17 cellular contexts compared by ENCODE assay signal in the genomic region with DNA sequence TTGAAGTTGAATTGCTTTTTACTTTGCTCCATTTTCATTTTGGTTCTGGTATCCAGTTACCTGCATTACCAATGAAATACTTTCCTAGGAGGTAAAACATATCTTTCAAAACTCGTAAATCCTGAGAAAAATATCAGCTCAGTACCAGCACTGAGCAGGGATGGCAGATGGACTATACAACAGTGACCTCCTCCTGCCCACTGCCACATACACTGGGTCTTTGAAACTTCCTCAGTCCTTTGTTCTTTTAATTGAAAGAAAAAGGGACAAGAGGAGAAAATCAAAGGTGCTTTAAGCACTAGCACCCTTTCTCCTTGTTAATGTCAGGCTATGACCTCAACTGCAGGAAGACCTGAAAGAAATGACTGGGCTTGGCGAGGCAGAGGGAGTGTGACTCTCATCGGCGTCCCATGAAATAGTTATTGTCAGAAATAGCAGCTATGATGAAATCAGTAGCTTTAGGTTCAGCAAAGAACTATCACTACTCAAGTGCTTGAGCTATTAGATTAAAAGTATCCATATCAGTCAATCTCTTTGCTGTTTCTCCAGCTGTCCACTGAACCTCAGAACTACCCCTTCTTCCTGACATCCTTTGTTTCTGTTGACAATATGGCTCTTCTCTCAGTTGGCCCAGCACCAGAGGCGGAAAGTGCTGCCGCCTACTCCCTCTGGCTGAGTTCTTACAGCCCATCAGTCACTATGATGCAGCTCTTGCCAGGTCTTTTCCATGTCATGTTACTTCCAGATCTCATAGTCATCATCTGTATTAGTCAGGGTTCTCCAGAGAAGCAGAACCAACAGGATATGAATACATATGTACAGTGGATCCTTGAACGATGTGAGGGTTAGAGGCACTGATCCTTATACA.
DNase-seq lines count a peak whose midpoint lies in the region; ATAC-seq and TF ChIP-seq lines count a peak whose summit lies in the region.
"Had no signal": no experiment of that assay in that cellular context is flagged by ENCODE, and none has a peak within 500 bp of the region (broad histone marks: within the 10 kb centered on the region; RNA-seq: fewer than 3 reads in every experiment).

No MANE protein-coding gene starts in this region.

- DNase-seq in Daoy (ENCODE audit: low read depth) (peak; percentile 74), SK-N-DZ (ENCODE audit: low spot score) (peak; percentile 20), fibroblast of the conjunctiva (ENCODE audit: low read depth) (peak; percentile 2), sciatic nerve (ENCODE audit: low spot score) (no peak), OCI-M2 (lab: John Stamatoyannopoulos, UW; ENCODE audit: unreplicated experiment) (no peak), HEK293T (ENCODE audit: extremely low spot score) (no peak)
- DNase-seq: activated CD4-positive, CD25-positive, alpha-beta regulatory T cell; activated naive CD4-positive, alpha-beta T cell treated with anti-CD3 and anti-CD28 coated beads for 36 hours; DMS53; erythroblast; NCI-H1105 treated with DMSO at 0.1 percent for 48 hours; PC-9; stomach; T-cell had no signal

- ATAC-seq in sciatic nerve: peak; percentile 22
- no peak for ATAC-seq in HG02852 (IDR thresholded peaks at IDR 0.05; ENCODE audit: unreplicated experiment)
- ATAC-seq in GM18511 (IDR thresholded peaks at IDR 0.05; ENCODE audit: unreplicated experiment): no peak
- ATAC-seq: GM23338, T-cell had no signal

- POLR2A ChIA-PET in HEK293T (lab: Yijun Ruan, JAX): no interaction called here

- intact Hi-C loops in sciatic nerve (cut with DNase I): no loop called here

- CTCF ChIA-PET in HEK293T (lab: Yijun Ruan, JAX): no interaction called here

TF ChIP-seq in HEK293T, 16 proteins besides CTCF, POLR2A, EP300 and RAD21:
- TF ChIP-seq ZNF384 (IDR thresholded peaks at IDR 0.05) (no peak), ARNT (IDR thresholded peaks at IDR 0.05) (no peak), SP1 (IDR thresholded peaks at IDR 0.05) (no peak), TARDBP (IDR thresholded peaks at IDR 0.05) (no peak), ELF4 (IDR thresholded peaks at IDR 0.05) (no peak), NFRKB (IDR thresholded peaks at IDR 0.05) (no peak), SUZ12 (IDR thresholded peaks at IDR 0.05) (no peak), FOXK2 (IDR thresholded peaks at IDR 0.05) (no peak), CTBP1 (IDR thresholded peaks at IDR 0.05; ENCODE audit: borderline replicate concordance) (no peak), HDGF (IDR thresholded peaks at IDR 0.05; ENCODE audit: borderline replicate concordance) (no peak), L3MBTL2 (conservative IDR thresholded peaks at IDR 0.05) (no peak), BHLHE40 (IDR thresholded peaks at IDR 0.05; ENCODE audit: borderline replicate concordance) (no peak), FOXA1 (IDR thresholded peaks at IDR 0.05) (no peak), FOXM1 (IDR thresholded peaks at IDR 0.05; ENCODE audit: borderline replicate concordance) (no peak), LEF1 (IDR thresholded peaks at IDR 0.05; ENCODE audit: borderline replicate concordance) (no peak)
- TF ChIP-seq, protein P1, sequence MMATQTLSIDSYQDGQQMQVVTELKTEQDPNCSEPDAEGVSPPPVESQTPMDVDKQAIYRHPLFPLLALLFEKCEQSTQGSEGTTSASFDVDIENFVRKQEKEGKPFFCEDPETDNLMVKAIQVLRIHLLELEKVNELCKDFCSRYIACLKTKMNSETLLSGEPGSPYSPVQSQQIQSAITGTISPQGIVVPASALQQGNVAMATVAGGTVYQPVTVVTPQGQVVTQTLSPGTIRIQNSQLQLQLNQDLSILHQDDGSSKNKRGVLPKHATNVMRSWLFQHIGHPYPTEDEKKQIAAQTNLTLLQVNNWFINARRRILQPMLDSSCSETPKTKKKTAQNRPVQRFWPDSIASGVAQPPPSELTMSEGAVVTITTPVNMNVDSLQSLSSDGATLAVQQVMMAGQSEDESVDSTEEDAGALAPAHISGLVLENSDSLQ (IDR thresholded peaks at IDR 0.05): no peak

Comparison
In these comparisons a context has a peak if more than half of its experiments do, and no peak if none do; other contexts are left out.
1. DNase-seq: peak in Daoy (single experiment), SK-N-DZ (single experiment) and fibroblast of the conjunctiva (single experiment); none in sciatic nerve (single experiment), OCI-M2 (single experiment) and HEK293T (single experiment).